In the genomic region with DNA sequence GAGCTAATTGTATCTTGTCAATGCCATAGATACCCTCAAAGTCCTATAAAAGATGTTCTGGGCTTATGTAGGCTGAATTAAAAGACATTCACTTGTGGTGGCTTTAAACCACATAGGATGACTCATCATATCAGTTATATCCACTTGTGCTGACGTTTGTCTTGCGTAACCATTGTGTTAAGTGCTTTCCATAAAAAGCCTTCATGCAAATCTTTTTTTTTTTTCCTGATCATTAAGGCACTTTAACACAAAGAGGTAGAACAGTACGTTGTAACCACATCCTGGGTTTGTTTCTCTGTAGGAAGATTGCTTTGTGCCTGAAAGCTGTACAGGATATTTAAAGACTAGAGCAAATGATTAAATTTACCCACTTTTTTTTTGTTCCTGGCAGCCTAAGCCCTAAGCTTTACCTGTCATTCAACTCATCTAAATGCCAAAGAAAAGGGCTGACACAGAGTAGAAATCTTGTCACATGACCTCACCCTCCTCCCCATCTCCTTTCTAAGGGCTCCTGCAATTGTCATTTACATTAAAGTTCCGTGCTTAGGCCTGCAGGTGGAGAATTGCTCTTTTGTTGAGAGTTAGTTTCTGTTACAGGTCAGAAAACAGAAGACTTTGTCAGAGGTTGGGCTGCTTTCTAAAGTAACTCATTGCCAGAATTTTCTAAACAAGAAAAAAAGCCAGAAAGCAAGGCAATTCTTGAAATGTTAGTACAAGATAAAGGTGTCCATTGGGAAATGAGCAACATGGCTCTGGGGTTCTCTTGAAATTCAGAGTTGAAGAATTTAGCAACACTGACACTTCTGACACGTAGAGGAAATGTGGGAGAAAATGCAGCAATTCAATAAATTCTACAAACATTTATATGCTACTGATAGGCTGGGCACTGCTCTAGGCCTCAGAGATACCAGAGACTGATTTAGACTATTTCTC, we compare ENCODE assay signal across 8 cellular contexts.
DNase-seq lines count a peak whose midpoint lies in the region; ATAC-seq and TF ChIP-seq lines count a peak whose summit lies in the region.

No MANE protein-coding gene starts in this region.

- H3K4me3 ChIP-seq in Jurkat, Clone E6-1 (ENCODE audit: low read length): peak overlapping the region; percentile 10
- H3K4me3 ChIP-seq in spleen: no peak overlapping the region

- TF ChIP-seq CTCF in nephron (IDR thresholded peaks at IDR 0.05; ENCODE audit: unreplicated experiment in 3 of 3) (peak in 2 of 3 experiments; percentile 14 to 27), spleen (IDR thresholded peaks at IDR 0.05 in 8 of 11, conservative IDR thresholded peaks at IDR 0.05 in 3 of 11) (no peak)

- H3K4me1 ChIP-seq in spleen: peaks cover 0 to 14% (median 0%) of the 10 kb centered on the region in 6 donors

- H3K4me1 Mint-ChIP-seq in nephron: peaks cover 9% of the 10 kb centered on the region

- no peaks in the 10 kb centered on the region for H3K36me3 Mint-ChIP-seq in nephron (ENCODE audit: low read depth)

- H3K9me3 ChIP-seq in spleen: no peaks in the 10 kb centered on the region

- H3K27ac Mint-ChIP-seq in nephron: peak overlapping the region; percentile 48 to 89 (median 68)

- H3K36me3 ChIP-seq in spleen: no peaks in the 10 kb centered on the region

- peak overlapping the region in 3 of 8 donors; percentile 29 to 42 (median 40) for H3K27ac ChIP-seq in spleen

- no peak overlapping the region for H3K4me3 Mint-ChIP-seq in nephron

- intact Hi-C loops in spleen (cut with DNase I; ENCODE audit: low total_unique reads): no loop called here

- DNase-seq in H4 (ENCODE audit: low spot score): peak; percentile 100
- peak; percentile 97 for DNase-seq in Jurkat, Clone E6-1 (ENCODE audit: low read depth, low spot score)
- peak; percentile 71 to 74 for DNase-seq in SHP77 (lab: John Stamatoyannopoulos, UW)
- peak; percentile 2 for DNase-seq in effector CD4-positive, alpha-beta T cell
- no peak for DNase-seq in mesenteric fat pad (ENCODE audit: low spot score)
- DNase-seq in spleen: no peak

- no peaks in the 10 kb centered on the region for H3K27me3 Mint-ChIP-seq in nephron (ENCODE audit: low read depth)

- H3K27me3 ChIP-seq in spleen (replicated peaks in 1 of 7): no peaks in the 10 kb centered on the region

- TF ChIP-seq POLR2A in spleen (IDR thresholded peaks at IDR 0.05): no peak

- peak; percentile 88 for ATAC-seq in GM18498 (IDR thresholded peaks at IDR 0.05; ENCODE audit: unreplicated experiment)

- 6 to 14% (median 9%) methylated on average over 5 of the region's 5 CpGs for WGBS in spleen, 5 donors

- H3K9me3 Mint-ChIP-seq in nephron: peaks cover 2% of the 10 kb centered on the region

Comparison
In these comparisons a context has a peak if more than half of its experiments do, and no peak if none do; other contexts are left out.
1. DNase-seq: peak in H4 (single experiment), Jurkat, Clone E6-1 (single experiment), SHP77 (2 of 2) and effector CD4-positive, alpha-beta T cell (single experiment); none in mesenteric fat pad (single experiment) and spleen (single experiment).
2. CTCF ChIP-seq: peak in nephron (2 of 3); none in spleen (0 of 11).